ENCODE assay signal across 1 cellular context in genomic region chr5:52997424-52997823, GRCh38.
TF ChIP-seq lines count a peak whose summit lies in the region.

No MANE protein-coding gene starts in this region.

TF ChIP-seq in HepG2, 621 proteins besides CTCF, POLR2A, EP300 and RAD21 (continued from another document):
- TF ChIP-seq MLXIP (CRISPR knock-in tag; IDR thresholded peaks at IDR 0.05; ENCODE audit: borderline replicate concordance), result no peak
- 0 out of 2 replicates have a peak, but pooled peaks have one; percentile 25 for TF ChIP-seq AFF4 (CRISPR knock-in tag; IDR thresholded peaks at IDR 0.05)
- TF ChIP-seq ASH2L (IDR thresholded peaks at IDR 0.05; ENCODE audit: insufficient read length, low read depth, low read length), result peak; percentile 50
- TF ChIP-seq HOXA5 (CRISPR knock-in tag; IDR thresholded peaks at IDR 0.05), result no peak
- peak; percentile 40; the same call in 1 of the 2 replicates for TF ChIP-seq PHF21A (CRISPR knock-in tag; IDR thresholded peaks at IDR 0.05)
- TF ChIP-seq HHEX (CRISPR knock-in tag; IDR thresholded peaks at IDR 0.05), result no peak
